Comparison of ENCODE assay signal across 1 cellular context in genomic region chr12:93848453-93849120, GRCh38.
TF ChIP-seq lines count a peak whose summit lies in the region.

No MANE protein-coding gene starts in this region.

TF ChIP-seq in HepG2, 621 proteins besides CTCF, POLR2A, EP300 and RAD21 (continued from another document):
- TF ChIP-seq ZNF709 (CRISPR knock-in tag; IDR thresholded peaks at IDR 0.05) (no peak), NFAT5 (CRISPR knock-in tag; IDR thresholded peaks at IDR 0.05) (no peak), RORA (CRISPR knock-in tag; IDR thresholded peaks at IDR 0.05) (no peak), KAT2B (IDR thresholded peaks at IDR 0.05; ENCODE audit: borderline replicate concordance, low read depth, low read length) (no peak), KAT8 (CRISPR knock-in tag; IDR thresholded peaks at IDR 0.05) (no peak), FOXJ3 (CRISPR knock-in tag; IDR thresholded peaks at IDR 0.05; ENCODE audit: borderline replicate concordance) (no peak)
- TF ChIP-seq, protein P1, sequence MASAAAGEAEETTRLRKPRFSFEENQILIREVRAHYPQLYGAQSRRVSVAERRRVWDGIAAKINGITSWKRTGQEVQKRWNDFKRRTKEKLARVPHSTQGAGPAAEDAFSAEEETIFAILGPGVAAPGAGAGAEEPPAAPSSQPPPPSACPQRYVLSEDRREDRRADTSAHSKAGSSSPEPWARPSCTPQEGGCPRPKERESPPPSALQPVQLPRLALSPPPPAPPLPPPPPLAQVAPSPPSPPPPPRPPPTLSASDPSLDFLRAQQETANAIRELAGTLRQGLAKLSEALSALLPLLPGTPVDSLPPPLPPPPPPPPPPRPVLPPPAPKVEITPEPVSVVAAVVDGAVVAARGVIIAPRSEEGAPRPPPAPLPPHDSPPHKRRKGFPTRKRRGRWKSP (CRISPR knock-in tag; IDR thresholded peaks at IDR 0.05), result no peak
